Comparison of ENCODE assay signal across 8 cellular contexts in genomic region chr1:230867119-230867902, GRCh38. TPM values are rescaled to one million over a fixed set of nuclear protein-coding genes. Genes with fewer than 3 reads are reported as not detected.
DNase-seq lines count a peak whose midpoint lies in the region; ATAC-seq and TF ChIP-seq lines count a peak whose summit lies in the region.

No MANE protein-coding gene starts in this region.

- no peaks in the 10 kb centered on the region for H3K36me3 ChIP-seq in CD8-positive, alpha-beta T cell (ENCODE audit: insufficient read depth, low read length)
- H3K36me3 ChIP-seq in OCI-LY7 (ENCODE audit: insufficient read depth, low read length): no peaks in the 10 kb centered on the region

- TF ChIP-seq CTCF in CD8-positive, alpha-beta T cell (IDR thresholded peaks at IDR 0.05): no peak
- TF ChIP-seq CTCF in OCI-LY7 (conservative IDR thresholded peaks at IDR 0.05; ENCODE audit: low read length) (no peak; the same call in 1 of the 2 replicates), natural killer cell (IDR thresholded peaks at IDR 0.05) (no peak), GM13976 (IDR thresholded peaks at IDR 0.05; ENCODE audit: borderline replicate concordance, control extremely low read depth, extremely low read depth, insufficient read depth, missing control alignments) (no peak)

- peak overlapping the region; percentile 49 for H3K27ac Mint-ChIP-seq in CD8-positive, alpha-beta T cell
- peak overlapping the region in 1 of 2 donors; percentile 67 for H3K27ac Mint-ChIP-seq in effector memory CD8-positive, alpha-beta T cell
- H3K27ac Mint-ChIP-seq in natural killer cell: peak overlapping the region in 1 of 2 donors; percentile 29

- peaks cover 4% of the 10 kb centered on the region for H3K36me3 Mint-ChIP-seq in CD8-positive, alpha-beta T cell
- peaks cover 4% of the 10 kb centered on the region for H3K36me3 Mint-ChIP-seq in effector memory CD8-positive, alpha-beta T cell (ENCODE audit: insufficient read depth)
- H3K36me3 Mint-ChIP-seq in natural killer cell: no peaks in the 10 kb centered on the region

- intact Hi-C loops in CD8-positive, alpha-beta T cell (cut with DNase I, micrococcal nuclease): loop anchor here in 1 of 2 experiments (5.0 to 10.0 kb wide), 3 partner anchors 225 to 1243 kb away; partner anchors contain the start of genes COG2, TAF5L, TSNAX and URB2
- intact Hi-C loops in OCI-LY7 (cut with micrococcal nuclease; ENCODE audit: unreplicated experiment): loop anchor here (2.0 to 5.0 kb wide), 3 partner anchors 111 to 343 kb away; partner anchors contain the start of genes ARV1, COG2 and TTC13
- intact Hi-C loops in natural killer cell (cut with micrococcal nuclease): no loop called here
- intact Hi-C loops in left colon (cut with DNase I, micrococcal nuclease): no loop called here

- CTCF ChIA-PET in CD8-positive, alpha-beta T cell (lab: Charles Lee): no interaction called here
- CTCF ChIA-PET in OCI-LY7 (lab: Charles Lee; ENCODE audit: unreplicated experiment): no interaction called here

- no peak for ATAC-seq in CD8-positive, alpha-beta T cell
- no peak for ATAC-seq in effector memory CD8-positive, alpha-beta T cell (replicated peaks)
- ATAC-seq in natural killer cell (no peak), left colon (no peak)

- TSS peak; percentile 56 for BruUV-seq in OCI-LY7 (replicated peaks; lab: Mats Ljungman, UMichigan)

- no peaks in the 10 kb centered on the region for H3K9me2 ChIP-seq in OCI-LY7 (ENCODE audit: insufficient read depth, low read length)

- H3K79me2 ChIP-seq in OCI-LY7 (ENCODE audit: insufficient read depth, low read depth, low read length): no peaks in the 10 kb centered on the region

- H3K4me3 Mint-ChIP-seq in CD8-positive, alpha-beta T cell: peak overlapping the region; percentile 89
- H3K4me3 Mint-ChIP-seq in effector memory CD8-positive, alpha-beta T cell: peak overlapping the region; percentile 87 to 88
- H3K4me3 Mint-ChIP-seq in natural killer cell: peak overlapping the region; percentile 91

- no peaks in the 10 kb centered on the region for H3K9me3 Mint-ChIP-seq in CD8-positive, alpha-beta T cell
- no peaks in the 10 kb centered on the region for H3K9me3 Mint-ChIP-seq in effector memory CD8-positive, alpha-beta T cell
- H3K9me3 Mint-ChIP-seq in natural killer cell: no peaks in the 10 kb centered on the region

- no peaks in the 10 kb centered on the region for H3K9me3 ChIP-seq in CD8-positive, alpha-beta T cell (ENCODE audit: low read length)
- no peaks in the 10 kb centered on the region for H3K9me3 ChIP-seq in OCI-LY7 (ENCODE audit: low read length)

- no peaks in the 10 kb centered on the region for H3K27me3 ChIP-seq in CD8-positive, alpha-beta T cell (ENCODE audit: insufficient read depth, low read length)

- H3K27me3 Mint-ChIP-seq in CD8-positive, alpha-beta T cell (ENCODE audit: low read depth): peaks cover 14% of the 10 kb centered on the region
- H3K27me3 Mint-ChIP-seq in effector memory CD8-positive, alpha-beta T cell: peaks cover 18 to 42% of the 10 kb centered on the region in 2 donors
- H3K27me3 Mint-ChIP-seq in natural killer cell (ENCODE audit: low read depth in 2 of 2): peaks cover 18 to 39% of the 10 kb centered on the region in 2 donors

- no peaks in the 10 kb centered on the region for H4K20me1 ChIP-seq in OCI-LY7 (ENCODE audit: insufficient read depth, low read length)

- peak overlapping the region; percentile 92 for H2AFZ ChIP-seq in OCI-LY7 (ENCODE audit: low read length)

- H3K27ac ChIP-seq in CD8-positive, alpha-beta T cell (ENCODE audit: low read depth, low read length): peak overlapping the region; percentile 57
- no peak overlapping the region for H3K27ac ChIP-seq in OCI-LY7 (ENCODE audit: low read depth, low read length, poor library complexity, severe bottlenecking)

- H3K4me1 Mint-ChIP-seq in CD8-positive, alpha-beta T cell (ENCODE audit: low read depth): peaks cover 22% of the 10 kb centered on the region
- peaks cover 12 to 22% of the 10 kb centered on the region in 2 donors for H3K4me1 Mint-ChIP-seq in effector memory CD8-positive, alpha-beta T cell (ENCODE audit: low read depth in 2 of 2)
- peaks cover 13 to 17% of the 10 kb centered on the region in 2 donors for H3K4me1 Mint-ChIP-seq in natural killer cell

- peaks cover 14% of the 10 kb centered on the region for H3K4me1 ChIP-seq in CD8-positive, alpha-beta T cell (ENCODE audit: insufficient read depth, low read length)
- H3K4me1 ChIP-seq in OCI-LY7 (ENCODE audit: insufficient read depth, low read length, poor library complexity, severe bottlenecking): peaks cover 21% of the 10 kb centered on the region

- in situ Hi-C loops in GM13976 (cut with MboI; ENCODE audit: low sequenced_read_pairs, unreplicated experiment): no loop called here

- peak overlapping the region; percentile 98 for H3K4me2 ChIP-seq in OCI-LY7 (ENCODE audit: low read length)

- DNase-seq in CD8-positive, alpha-beta T cell: no peak
- DNase-seq in OCI-LY7 (ENCODE audit: low spot score): peak; percentile 22
- DNase-seq in effector memory CD8-positive, alpha-beta T cell: no peak
- no peak for DNase-seq in natural killer cell
- no peak for DNase-seq in GM13976 (ENCODE audit: low spot score)
- no peak for DNase-seq in left colon
- DNase-seq in NCI-H345 treated with DMSO at 0.1 percent for 48 hours (lab: John Stamatoyannopoulos, UW; ENCODE audit: unreplicated experiment): no peak
- no peak for DNase-seq in COLO668 (lab: John Stamatoyannopoulos, UW; ENCODE audit: unreplicated experiment)

- peak overlapping the region; percentile 79 for H3K4me3 ChIP-seq in CD8-positive, alpha-beta T cell (ENCODE audit: low read depth, low read length)
- peak overlapping the region; percentile 84 for H3K4me3 ChIP-seq in OCI-LY7 (ENCODE audit: low read depth, low read length, poor library complexity, severe bottlenecking)

- POLR2A ChIA-PET in CD8-positive, alpha-beta T cell (lab: Charles Lee): interaction anchor here (0.6 to 0.7 kb wide), 2 partner anchors 82 to 105 kb away, joined by 3 read pairs; no protein-coding TSS in a partner anchor
- POLR2A ChIA-PET in OCI-LY7 (lab: Charles Lee): interaction anchor here (0.5 to 1.7 kb wide), 5 partner anchors 9 to 1575 kb away, joined by 3 to 6 read pairs (median 3); no protein-coding TSS in a partner anchor

RNA-seq across cellular contexts. Expression of gene C1orf198, which starts 1.0 kb away (rescaled TPM):
- total RNA-seq in CD8-positive, alpha-beta T cell: 1 to 10 TPM; 3.2 to 3.8 TPM
- total RNA-seq in OCI-LY7 (2014; rRNA removed; shearing (Covaris generic)): 4.9 and 5.7 TPM in 2 replicates
- 6.5 and 7.9 TPM in 2 replicates for total RNA-seq in OCI-LY7 (2022)
- 1 to 10 TPM; 2.4 to 3.2 (median 3.1) TPM for total RNA-seq in natural killer cell
- 10 to 100 TPM; 14.4 to 16.6 TPM for total RNA-seq in left colon
